In genomic region chr17:77665833-77666232, GRCh38 we compare ENCODE assay signal across 17 cellular contexts.
DNase-seq lines count a peak whose midpoint lies in the region; ATAC-seq and TF ChIP-seq lines count a peak whose summit lies in the region.
"Had no signal": no experiment of that assay in that cellular context is flagged by ENCODE, and none has a peak within 500 bp of the region (broad histone marks: within the 10 kb centered on the region; RNA-seq: fewer than 3 reads in every experiment).

No MANE protein-coding gene starts in this region.

- intact Hi-C loops in CD4-positive, alpha-beta T cell (cut with DNase I, micrococcal nuclease) = loop anchor here (1.0 to 5.0 kb wide), 4 partner anchors 21 to 291 kb away; partner anchors contain the start of gene TNRC6C (in 1 of the 2)
- intact Hi-C loops in activated CD4-positive, alpha-beta memory T cell treated with anti-CD3 and anti-CD28 coated beads for 36 hours (cut with micrococcal nuclease) = loop anchor here (1.0 to 5.0 kb wide), 3 partner anchors 34 to 292 kb away; partner anchors contain the start of gene TNRC6C
- intact Hi-C loops in stomach (cut with DNase I; ENCODE audit: low total_unique reads) = no loop called here

- H3K27me3 Mint-ChIP-seq in CD4-positive, alpha-beta T cell = no peaks in the 10 kb centered on the region
- H3K27me3 Mint-ChIP-seq in activated CD4-positive, alpha-beta memory T cell treated with anti-CD3 and anti-CD28 coated beads for 36 hours = no peaks in the 10 kb centered on the region
- H3K27me3 Mint-ChIP-seq in effector memory CD8-positive, alpha-beta T cell = no peaks in the 10 kb centered on the region

- H3K4me1 Mint-ChIP-seq in CD4-positive, alpha-beta T cell (ENCODE audit: low read depth) = peaks cover 51% of the 10 kb centered on the region
- H3K4me1 Mint-ChIP-seq in activated CD4-positive, alpha-beta memory T cell treated with anti-CD3 and anti-CD28 coated beads for 36 hours (ENCODE audit: low read depth) = peaks cover 38% of the 10 kb centered on the region
- peaks cover 24 to 36% of the 10 kb centered on the region in 2 donors for H3K4me1 Mint-ChIP-seq in effector memory CD8-positive, alpha-beta T cell (ENCODE audit: low read depth in 2 of 2)

- H3K27ac ChIP-seq in CD4-positive, alpha-beta T cell (ENCODE audit: low read depth, low read length) = no peak overlapping the region
- H3K27ac ChIP-seq in stomach = no peak overlapping the region
- H3K27ac ChIP-seq: 22Rv1, parathyroid adenoma, tibial nerve, VCaP had no signal

- H3K36me3 ChIP-seq in stomach = no peaks in the 10 kb centered on the region
- H3K36me3 ChIP-seq: tibial nerve had no signal

- H3K4me1 ChIP-seq in stomach = peaks cover 0 to 11% (median 0%) of the 10 kb centered on the region in 4 donors
- H3K4me1 ChIP-seq: parathyroid adenoma, tibial nerve had no signal

- no peak for ATAC-seq in CD4-positive, alpha-beta T cell (ENCODE audit: poor library complexity)
- no peak for ATAC-seq in effector memory CD8-positive, alpha-beta T cell (replicated peaks)
- no peak for ATAC-seq in GM21360 (IDR thresholded peaks at IDR 0.05; ENCODE audit: unreplicated experiment)

- peaks cover 7% of the 10 kb centered on the region for H3K9me3 Mint-ChIP-seq in CD4-positive, alpha-beta T cell
- H3K9me3 Mint-ChIP-seq in activated CD4-positive, alpha-beta memory T cell treated with anti-CD3 and anti-CD28 coated beads for 36 hours = peaks cover 20% of the 10 kb centered on the region
- no peaks in the 10 kb centered on the region for H3K9me3 Mint-ChIP-seq in effector memory CD8-positive, alpha-beta T cell

- H3K27ac Mint-ChIP-seq in CD4-positive, alpha-beta T cell = peak overlapping the region; percentile 93
- peak overlapping the region; percentile 97 for H3K27ac Mint-ChIP-seq in activated CD4-positive, alpha-beta memory T cell treated with anti-CD3 and anti-CD28 coated beads for 36 hours
- H3K27ac Mint-ChIP-seq in effector memory CD8-positive, alpha-beta T cell = peak overlapping the region; percentile 88 to 96

- no peak for TF ChIP-seq CTCF in CD4-positive, alpha-beta T cell (IDR thresholded peaks at IDR 0.05)
- TF ChIP-seq CTCF in stomach (IDR thresholded peaks at IDR 0.05) = no peak

- CTCF ChIA-PET in CD4-positive, alpha-beta T cell (lab: Charles Lee) = no interaction called here
- CTCF ChIA-PET in activated CD4-positive, alpha-beta memory T cell treated with anti-CD3 and anti-CD28 coated beads for 36 hours (lab: Charles Lee) = no interaction called here

- H3K4me3 Mint-ChIP-seq in CD4-positive, alpha-beta T cell = peak overlapping the region; percentile 82
- peak overlapping the region; percentile 83 for H3K4me3 Mint-ChIP-seq in activated CD4-positive, alpha-beta memory T cell treated with anti-CD3 and anti-CD28 coated beads for 36 hours
- peak overlapping the region; percentile 85 to 94 for H3K4me3 Mint-ChIP-seq in effector memory CD8-positive, alpha-beta T cell

- H3K9me3 ChIP-seq in CD4-positive, alpha-beta T cell (ENCODE audit: control insufficient read depth, low read length) = peaks cover 8% of the 10 kb centered on the region
- peaks cover 0 to 13% (median 3%) of the 10 kb centered on the region in 4 donors for H3K9me3 ChIP-seq in stomach

- DNase-seq in DMS53 (lab: John Stamatoyannopoulos, UW) = peak; percentile 5
- DNase-seq in DMS53 treated with DMSO at 0.1 percent for 48 hours (lab: John Stamatoyannopoulos, UW; ENCODE audit: unreplicated experiment) = no peak
- no peak for DNase-seq in CD4-positive, alpha-beta T cell
- DNase-seq in activated CD4-positive, alpha-beta memory T cell treated with anti-CD3 and anti-CD28 coated beads for 36 hours = no peak
- no peak for DNase-seq in effector memory CD8-positive, alpha-beta T cell
- DNase-seq in pons (ENCODE audit: low spot score) = no peak
- DNase-seq in stomach = no peak
- DNase-seq: effector CD8-positive, alpha-beta T cell; head of caudate nucleus; mammary epithelial cell; NCI-H187; stimulated activated CD4-positive, alpha-beta T cell treated with anti-CD3 and anti-CD28 coated beads, Interleukin-4, amount 100 ng/mL, for 1 hour had no signal

- no peaks in the 10 kb centered on the region for H3K36me3 Mint-ChIP-seq in CD4-positive, alpha-beta T cell (ENCODE audit: low read depth)
- peaks cover 14% of the 10 kb centered on the region for H3K36me3 Mint-ChIP-seq in activated CD4-positive, alpha-beta memory T cell treated with anti-CD3 and anti-CD28 coated beads for 36 hours
- H3K36me3 Mint-ChIP-seq in effector memory CD8-positive, alpha-beta T cell (ENCODE audit: insufficient read depth) = peaks cover 4% of the 10 kb centered on the region

- H3K4me3 ChIP-seq in stomach = no peak overlapping the region
- H3K4me3 ChIP-seq: tibial nerve had no signal

- 71 to 89% (median 79%) methylated on average over 3 of the region's 3 CpGs for WGBS in stomach, 5 donors

- no peak for TF ChIP-seq EP300 in stomach (IDR thresholded peaks at IDR 0.05)

- POLR2A ChIA-PET in CD4-positive, alpha-beta T cell (lab: Charles Lee) = interaction anchor here (2.4 to 3.7 kb wide), 2 partner anchors 20 to 292 kb away, joined by 43 to 70 read pairs; partner anchors contain the start of gene TNRC6C
- POLR2A ChIA-PET in activated CD4-positive, alpha-beta memory T cell treated with anti-CD3 and anti-CD28 coated beads for 36 hours (lab: Charles Lee) = no interaction called here

- H3K27me3 ChIP-seq in CD4-positive, alpha-beta T cell (ENCODE audit: control insufficient read depth, insufficient read depth, low read length) = no peaks in the 10 kb centered on the region
- H3K27me3 ChIP-seq in stomach = no peaks in the 10 kb centered on the region
- H3K27me3 ChIP-seq: tibial nerve had no signal

- TF ChIP-seq POLR2A in stomach (IDR thresholded peaks at IDR 0.05) = no peak
